ENCODE assay signal across 8 cellular contexts in genomic region chr12:69470189-69471094, GRCh38. TPM values are rescaled to one million over a fixed set of nuclear protein-coding genes. Genes with fewer than 3 reads are reported as not detected.
DNase-seq lines count a peak whose midpoint lies in the region; ATAC-seq and TF ChIP-seq lines count a peak whose summit lies in the region.

A gene with protein sequence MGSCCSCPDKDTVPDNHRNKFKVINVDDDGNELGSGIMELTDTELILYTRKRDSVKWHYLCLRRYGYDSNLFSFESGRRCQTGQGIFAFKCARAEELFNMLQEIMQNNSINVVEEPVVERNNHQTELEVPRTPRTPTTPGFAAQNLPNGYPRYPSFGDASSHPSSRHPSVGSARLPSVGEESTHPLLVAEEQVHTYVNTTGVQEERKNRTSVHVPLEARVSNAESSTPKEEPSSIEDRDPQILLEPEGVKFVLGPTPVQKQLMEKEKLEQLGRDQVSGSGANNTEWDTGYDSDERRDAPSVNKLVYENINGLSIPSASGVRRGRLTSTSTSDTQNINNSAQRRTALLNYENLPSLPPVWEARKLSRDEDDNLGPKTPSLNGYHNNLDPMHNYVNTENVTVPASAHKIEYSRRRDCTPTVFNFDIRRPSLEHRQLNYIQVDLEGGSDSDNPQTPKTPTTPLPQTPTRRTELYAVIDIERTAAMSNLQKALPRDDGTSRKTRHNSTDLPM (plus strand): TSS chr12:69470388. CDS start chr12:69569031, 98,643 bp downstream.

- H3K27ac Mint-ChIP-seq in activated CD4-positive, alpha-beta T cell treated with anti-CD3 and anti-CD28 coated beads for 36 hours = peak within 1 kb of the TSS; percentile 99

- peaks cover 7% of the 10 kb centered on the region for H3K36me3 Mint-ChIP-seq in activated CD4-positive, alpha-beta T cell treated with anti-CD3 and anti-CD28 coated beads for 36 hours (ENCODE audit: low read depth)

- TF ChIP-seq CTCF in BE2C (IDR thresholded peaks at IDR 0.05; ENCODE audit: low read depth, low read length) = peak; percentile 46

- no peaks in the 10 kb centered on the region for H3K27me3 Mint-ChIP-seq in activated CD4-positive, alpha-beta T cell treated with anti-CD3 and anti-CD28 coated beads for 36 hours

- H3K4me1 ChIP-seq in BE2C = peaks cover 4% of the 10 kb centered on the region

- peak; percentile 88 for TF ChIP-seq POLR2A in GM19193 (IDR thresholded peaks at IDR 0.05; ENCODE audit: extremely low read depth, insufficient read depth, insufficient read length)

- no peaks in the 10 kb centered on the region for H3K36me3 ChIP-seq in BE2C

- POLR2A ChIA-PET in activated CD4-positive, alpha-beta T cell treated with anti-CD3 and anti-CD28 coated beads for 36 hours (lab: Charles Lee) = interaction anchor here (0.5 to 0.7 kb wide), 2 partner anchors 54 to 99 kb away, joined by 3 to 6 read pairs; no protein-coding TSS in a partner anchor

- peaks cover 52% of the 10 kb centered on the region for H3K4me1 Mint-ChIP-seq in activated CD4-positive, alpha-beta T cell treated with anti-CD3 and anti-CD28 coated beads for 36 hours

- DNase-seq in BE2C = peak; percentile 94
- peak; percentile 94 for DNase-seq in NCI-H510A (lab: John Stamatoyannopoulos, UW)
- peak; percentile 93 for DNase-seq in activated CD4-positive, alpha-beta T cell treated with anti-CD3 and anti-CD28 coated beads for 36 hours
- DNase-seq in left colon = peak; percentile 91 to 93
- DNase-seq in stimulated activated CD4-positive, alpha-beta T cell treated with anti-CD3 and anti-CD28 coated beads, Interleukin-1b, Interleukin-23, amount 100 ng/mL, for 48 hours = peak; percentile 87

- no peaks in the 10 kb centered on the region for H3K27me3 ChIP-seq in BE2C

- H3K9me3 Mint-ChIP-seq in activated CD4-positive, alpha-beta T cell treated with anti-CD3 and anti-CD28 coated beads for 36 hours (ENCODE audit: low read depth) = no peaks in the 10 kb centered on the region

- ATAC-seq in HG03439 (IDR thresholded peaks at IDR 0.05; ENCODE audit: unreplicated experiment) (peak; percentile 98), left colon (peak; percentile 100)
- peak; percentile 99 for ATAC-seq in activated CD4-positive, alpha-beta T cell treated with anti-CD3 and anti-CD28 coated beads for 36 hours

- peak within 1 kb of the TSS; percentile 90 for H3K27ac ChIP-seq in cingulate gyrus (ENCODE audit: low read depth, low read length)

- peak within 1 kb of the TSS; percentile 82 for H3K4me3 ChIP-seq in BE2C (ENCODE audit: low read depth, low read length)

- intact Hi-C loops in activated CD4-positive, alpha-beta T cell treated with anti-CD3 and anti-CD28 coated beads for 36 hours (cut with DNase I, micrococcal nuclease) = loop anchor here (1.0 to 10.0 kb wide), 10 partner anchors 58 to 774 kb away; partner anchors contain the start of genes CCT2 (in 2 of the 2), CNOT2 (in 1 of the 2), CPSF6 (in 1 of the 2) and RAB3IP (in 1 of the 2)
- intact Hi-C loops in left colon (cut with DNase I, micrococcal nuclease) = loop anchor here in 1 of 2 donors (5.0 kb wide), 1 partner anchor 102 kb away; no protein-coding TSS in a partner anchor

- peak within 1 kb of the TSS; percentile 92 for H3K4me3 Mint-ChIP-seq in activated CD4-positive, alpha-beta T cell treated with anti-CD3 and anti-CD28 coated beads for 36 hours

- CTCF ChIA-PET in activated CD4-positive, alpha-beta T cell treated with anti-CD3 and anti-CD28 coated beads for 36 hours (lab: Charles Lee) = interaction anchor here (1.0 to 1.6 kb wide), 4 partner anchors 23 to 180 kb away, joined by 3 to 4 read pairs (median 4); no protein-coding TSS in a partner anchor

- H3K9me3 ChIP-seq in BE2C = no peaks in the 10 kb centered on the region

RNA-seq across cellular contexts. Expression of the gene that starts here (rescaled TPM):
- 14.1 TPM for polyA plus RNA-seq in BE2C (2012; ENCODE audit: insufficient read depth, insufficient read length, low read depth)
- 10 to 100 TPM in 1 of 2 experiments, 1 to 10 TPM in 1; 9.5 to 10.4 TPM for total RNA-seq in activated CD4-positive, alpha-beta T cell treated with anti-CD3 and anti-CD28 coated beads for 36 hours
- 10 to 100 TPM; 25.8 TPM for total RNA-seq in left colon

Comparison
In these comparisons a context has a peak if more than half of its experiments do, and no peak if none do; other contexts are left out.
1. Peak in every context shown above with its lines: DNase-seq, ATAC-seq, H3K4me3 ChIP-seq and H3K27ac ChIP-seq.